ENCODE assay signal across 1 cellular context in the genomic region with DNA sequence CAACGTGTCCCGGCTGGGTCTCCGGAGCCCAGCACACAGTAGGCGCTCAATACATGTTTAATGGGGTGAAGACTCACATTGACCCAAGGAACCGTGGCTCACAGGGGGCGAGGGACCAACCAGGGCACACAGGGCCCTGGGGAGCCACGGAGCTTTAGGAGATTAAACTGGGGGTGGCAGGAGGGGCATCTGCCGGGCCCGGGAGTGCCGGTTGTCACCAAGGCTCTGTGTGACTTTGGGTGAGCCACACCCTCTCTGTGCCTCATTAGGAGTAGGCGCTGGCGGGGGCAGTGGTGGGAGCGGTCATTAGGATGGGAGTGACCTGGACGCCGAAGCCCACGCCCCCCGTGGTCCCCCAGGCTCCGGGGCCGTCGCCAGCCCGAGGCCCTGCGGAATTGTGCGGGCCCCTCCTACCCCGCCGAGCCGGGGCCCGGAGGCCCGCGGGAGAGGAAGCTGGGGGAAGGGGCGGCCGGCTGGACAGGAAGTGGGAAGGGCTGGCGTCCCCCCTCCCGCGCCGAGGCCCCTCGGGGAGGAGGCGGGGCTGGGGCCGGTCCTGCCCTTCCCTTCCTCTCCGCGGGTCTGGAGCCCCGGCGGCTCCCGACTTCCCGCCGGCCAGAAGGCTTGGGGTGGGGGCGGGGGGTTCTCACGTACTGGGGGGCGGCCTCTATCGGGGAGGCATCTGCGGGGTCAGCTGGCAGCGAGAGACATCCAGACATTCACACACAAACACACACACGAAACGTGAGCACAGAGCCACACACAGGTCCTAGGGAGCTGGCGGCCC.
TF ChIP-seq lines count a peak whose summit lies in the region.

No MANE protein-coding gene starts in this region.

TF ChIP-seq in HepG2, 621 proteins besides CTCF, POLR2A, EP300 and RAD21 (continued from another document and continues in another):
- TF ChIP-seq, protein P1, sequence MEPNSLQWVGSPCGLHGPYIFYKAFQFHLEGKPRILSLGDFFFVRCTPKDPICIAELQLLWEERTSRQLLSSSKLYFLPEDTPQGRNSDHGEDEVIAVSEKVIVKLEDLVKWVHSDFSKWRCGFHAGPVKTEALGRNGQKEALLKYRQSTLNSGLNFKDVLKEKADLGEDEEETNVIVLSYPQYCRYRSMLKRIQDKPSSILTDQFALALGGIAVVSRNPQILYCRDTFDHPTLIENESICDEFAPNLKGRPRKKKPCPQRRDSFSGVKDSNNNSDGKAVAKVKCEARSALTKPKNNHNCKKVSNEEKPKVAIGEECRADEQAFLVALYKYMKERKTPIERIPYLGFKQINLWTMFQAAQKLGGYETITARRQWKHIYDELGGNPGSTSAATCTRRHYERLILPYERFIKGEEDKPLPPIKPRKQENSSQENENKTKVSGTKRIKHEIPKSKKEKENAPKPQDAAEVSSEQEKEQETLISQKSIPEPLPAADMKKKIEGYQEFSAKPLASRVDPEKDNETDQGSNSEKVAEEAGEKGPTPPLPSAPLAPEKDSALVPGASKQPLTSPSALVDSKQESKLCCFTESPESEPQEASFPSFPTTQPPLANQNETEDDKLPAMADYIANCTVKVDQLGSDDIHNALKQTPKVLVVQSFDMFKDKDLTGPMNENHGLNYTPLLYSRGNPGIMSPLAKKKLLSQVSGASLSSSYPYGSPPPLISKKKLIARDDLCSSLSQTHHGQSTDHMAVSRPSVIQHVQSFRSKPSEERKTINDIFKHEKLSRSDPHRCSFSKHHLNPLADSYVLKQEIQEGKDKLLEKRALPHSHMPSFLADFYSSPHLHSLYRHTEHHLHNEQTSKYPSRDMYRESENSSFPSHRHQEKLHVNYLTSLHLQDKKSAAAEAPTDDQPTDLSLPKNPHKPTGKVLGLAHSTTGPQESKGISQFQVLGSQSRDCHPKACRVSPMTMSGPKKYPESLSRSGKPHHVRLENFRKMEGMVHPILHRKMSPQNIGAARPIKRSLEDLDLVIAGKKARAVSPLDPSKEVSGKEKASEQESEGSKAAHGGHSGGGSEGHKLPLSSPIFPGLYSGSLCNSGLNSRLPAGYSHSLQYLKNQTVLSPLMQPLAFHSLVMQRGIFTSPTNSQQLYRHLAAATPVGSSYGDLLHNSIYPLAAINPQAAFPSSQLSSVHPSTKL (CRISPR knock-in tag; IDR thresholded peaks at IDR 0.05): peak; percentile 27; the same call in 1 of the 2 replicates
- peak; percentile 92 for TF ChIP-seq GABPB1 (CRISPR knock-in tag; IDR thresholded peaks at IDR 0.05)
- TF ChIP-seq HHEX (CRISPR knock-in tag; IDR thresholded peaks at IDR 0.05): no peak
- no peak for TF ChIP-seq DR1 (CRISPR knock-in tag; IDR thresholded peaks at IDR 0.05)
- peak; percentile 70 for TF ChIP-seq ZFP90 (CRISPR knock-in tag; IDR thresholded peaks at IDR 0.05; ENCODE audit: borderline replicate concordance)
- no peak for TF ChIP-seq DDIT3 (CRISPR knock-in tag; IDR thresholded peaks at IDR 0.05)
- TF ChIP-seq NKX3-1 (CRISPR knock-in tag; IDR thresholded peaks at IDR 0.05): 0 out of 2 replicates have a peak, but pooled peaks have one; percentile 45
- TF ChIP-seq TSC22D2 (CRISPR knock-in tag; IDR thresholded peaks at IDR 0.05; ENCODE audit: borderline replicate concordance): peak; percentile 77; the same call in 1 of the 2 replicates
- peak; percentile 22; the same call in 1 of the 2 replicates for TF ChIP-seq FOXK1 (CRISPR knock-in tag; IDR thresholded peaks at IDR 0.05; ENCODE audit: borderline replicate concordance, low read depth)
- no peak for TF ChIP-seq ZNF432 (CRISPR knock-in tag; IDR thresholded peaks at IDR 0.05; ENCODE audit: borderline replicate concordance)
- no peak for TF ChIP-seq ZNF12 (CRISPR knock-in tag; IDR thresholded peaks at IDR 0.05)
- TF ChIP-seq SP1 (IDR thresholded peaks at IDR 0.05): no peak
- peak; percentile 52; the same call in 1 of the 2 replicates for TF ChIP-seq SP1 (CRISPR knock-in tag; IDR thresholded peaks at IDR 0.05)
- TF ChIP-seq KLF12 (CRISPR knock-in tag; IDR thresholded peaks at IDR 0.05; ENCODE audit: borderline replicate concordance): no peak
- TF ChIP-seq UBTF (CRISPR knock-in tag; IDR thresholded peaks at IDR 0.05): peak; percentile 63
- TF ChIP-seq, protein P2, sequence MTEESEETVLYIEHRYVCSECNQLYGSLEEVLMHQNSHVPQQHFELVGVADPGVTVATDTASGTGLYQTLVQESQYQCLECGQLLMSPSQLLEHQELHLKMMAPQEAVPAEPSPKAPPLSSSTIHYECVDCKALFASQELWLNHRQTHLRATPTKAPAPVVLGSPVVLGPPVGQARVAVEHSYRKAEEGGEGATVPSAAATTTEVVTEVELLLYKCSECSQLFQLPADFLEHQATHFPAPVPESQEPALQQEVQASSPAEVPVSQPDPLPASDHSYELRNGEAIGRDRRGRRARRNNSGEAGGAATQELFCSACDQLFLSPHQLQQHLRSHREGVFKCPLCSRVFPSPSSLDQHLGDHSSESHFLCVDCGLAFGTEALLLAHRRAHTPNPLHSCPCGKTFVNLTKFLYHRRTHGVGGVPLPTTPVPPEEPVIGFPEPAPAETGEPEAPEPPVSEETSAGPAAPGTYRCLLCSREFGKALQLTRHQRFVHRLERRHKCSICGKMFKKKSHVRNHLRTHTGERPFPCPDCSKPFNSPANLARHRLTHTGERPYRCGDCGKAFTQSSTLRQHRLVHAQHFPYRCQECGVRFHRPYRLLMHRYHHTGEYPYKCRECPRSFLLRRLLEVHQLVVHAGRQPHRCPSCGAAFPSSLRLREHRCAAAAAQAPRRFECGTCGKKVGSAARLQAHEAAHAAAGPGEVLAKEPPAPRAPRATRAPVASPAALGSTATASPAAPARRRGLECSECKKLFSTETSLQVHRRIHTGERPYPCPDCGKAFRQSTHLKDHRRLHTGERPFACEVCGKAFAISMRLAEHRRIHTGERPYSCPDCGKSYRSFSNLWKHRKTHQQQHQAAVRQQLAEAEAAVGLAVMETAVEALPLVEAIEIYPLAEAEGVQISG (CRISPR knock-in tag; IDR thresholded peaks at IDR 0.05): peak; percentile 55
- peak; percentile 66 for TF ChIP-seq RBFOX2 (IDR thresholded peaks at IDR 0.05; ENCODE audit: low read depth, low read length)
- peak; percentile 83 for TF ChIP-seq GABPA (IDR thresholded peaks at IDR 0.05; ENCODE audit: low read depth, low read length)
- peak; percentile 84 for TF ChIP-seq GABPA (CRISPR knock-in tag; IDR thresholded peaks at IDR 0.05; ENCODE audit: low read depth)
- TF ChIP-seq ZNF142 (CRISPR knock-in tag; IDR thresholded peaks at IDR 0.05): 0 out of 2 replicates have a peak, but pooled peaks have one; percentile 44
- no peak for TF ChIP-seq MLLT10 (CRISPR knock-in tag; IDR thresholded peaks at IDR 0.05)
- peak; percentile 68 for TF ChIP-seq GATAD1 (CRISPR knock-in tag; IDR thresholded peaks at IDR 0.05)
- TF ChIP-seq CCAR2 (optimal IDR thresholded peaks at IDR 0.05; ENCODE audit: low read depth, low read length): no peak
- TF ChIP-seq NR2F1 (CRISPR knock-in tag; IDR thresholded peaks at IDR 0.05): no peak
- 0 out of 2 replicates have a peak, but pooled peaks have one; percentile 4 for TF ChIP-seq ZNF280B (CRISPR knock-in tag; IDR thresholded peaks at IDR 0.05; ENCODE audit: borderline replicate concordance)
- peak; percentile 20; the same call in 1 of the 2 replicates for TF ChIP-seq SPEN (CRISPR knock-in tag; IDR thresholded peaks at IDR 0.05; ENCODE audit: low read depth)
- TF ChIP-seq ASH2L (IDR thresholded peaks at IDR 0.05; ENCODE audit: insufficient read length, low read depth, low read length): peak; percentile 53
- TF ChIP-seq RBM39 (IDR thresholded peaks at IDR 0.05; ENCODE audit: low read depth, low read length, poor library complexity, severe bottlenecking): peak; percentile 87
- TF ChIP-seq HDAC1 (CRISPR knock-in tag; IDR thresholded peaks at IDR 0.05): peak; percentile 49
- no peak for TF ChIP-seq TEAD2 (CRISPR knock-in tag; IDR thresholded peaks at IDR 0.05)
- peak in 1 of 2 experiments; percentile 67; a peak in 2 of 4 replicates for TF ChIP-seq KLF16 (CRISPR knock-in tag; IDR thresholded peaks at IDR 0.05)
- TF ChIP-seq STAT5B (CRISPR knock-in tag; IDR thresholded peaks at IDR 0.05): no peak
- no peak for TF ChIP-seq GATAD2A (CRISPR knock-in tag; IDR thresholded peaks at IDR 0.05)
- no peak for TF ChIP-seq TAF1 (CRISPR knock-in tag; IDR thresholded peaks at IDR 0.05)
- TF ChIP-seq ISL2 (CRISPR knock-in tag; IDR thresholded peaks at IDR 0.05): 0 out of 2 replicates have a peak, but pooled peaks have one; percentile 28
